Comparison of ENCODE assay signal across 8 cellular contexts in the genomic region with DNA sequence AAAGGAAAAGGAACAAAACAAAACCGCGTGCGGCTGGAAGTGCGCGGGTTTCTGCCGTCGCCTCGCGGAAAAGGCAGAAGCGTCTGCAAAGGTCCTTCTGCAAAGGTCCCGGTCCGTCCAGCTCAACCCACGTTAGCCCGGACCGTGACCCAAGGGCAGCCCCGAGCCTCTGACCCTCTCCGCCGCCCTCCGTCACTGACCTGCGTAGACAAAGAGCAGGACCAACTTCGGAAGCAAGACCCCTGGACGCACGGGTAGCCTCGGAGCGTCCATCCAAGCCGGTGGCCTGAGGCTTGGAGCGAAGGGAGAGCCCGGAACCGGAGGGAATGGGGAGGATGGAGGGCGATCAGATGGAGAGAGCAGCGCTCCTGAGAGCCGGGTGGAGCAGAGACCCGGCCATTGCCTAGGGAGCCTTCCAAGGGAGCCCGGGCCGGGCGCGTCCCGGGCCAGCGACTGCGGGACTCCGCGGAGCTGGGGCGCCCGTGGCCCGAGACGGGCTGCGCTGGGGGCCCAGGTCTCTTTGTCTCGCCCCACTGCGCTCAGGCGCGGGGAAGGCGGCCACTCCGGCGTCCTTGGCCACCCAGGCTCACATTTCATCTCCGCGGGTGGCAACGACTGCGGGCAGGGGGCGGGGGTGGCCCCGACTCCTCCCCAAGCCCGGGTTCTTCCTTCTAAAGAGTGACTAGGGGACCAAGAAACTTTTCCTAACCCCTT. TPM values are rescaled to one million over a fixed set of nuclear protein-coding genes. Genes with fewer than 3 reads are reported as not detected.
DNase-seq lines count a peak whose midpoint lies in the region; ATAC-seq and TF ChIP-seq lines count a peak whose summit lies in the region.

A gene (minus strand): TSS at position 619 of the 714 bp plus-strand sequence. CDS start 346 bp downstream, at position 273.

- no CpG with 5 or more reads among the region's 61 CpGs for WGBS in iPS DF 6.9 (ENCODE audit: insufficient coverage, insufficient read length)
- 1 to 2% (median 2%) methylated on average over 58 to 61 of the region's 61 CpGs for WGBS in psoas muscle, 3 donors

- in situ Hi-C loops in astrocyte of the cerebellum (cut with HindIII; ENCODE audit: low sequenced_read_pairs), result no loop called here

- DNase-seq in GM03348 (ENCODE audit: low spot score), result peak; percentile 50
- peak; percentile 8 for DNase-seq in astrocyte of the cerebellum (ENCODE audit: low read depth)
- DNase-seq in iPS DF 6.9 (ENCODE audit: low read depth, low spot score), result no peak
- peak; percentile 30 to 46 for DNase-seq in psoas muscle
- no peak for DNase-seq in activated CD4-positive, alpha-beta T cell treated with anti-CD3 and anti-CD28 coated beads, Interleukin-2, amount 50 U/mL, for 1 hour

- intact Hi-C loops in psoas muscle (cut with DNase I), result no loop called here

- no peaks in the 10 kb centered on the region for H3K9me3 ChIP-seq in iPS DF 6.9 (ENCODE audit: control insufficient read depth, insufficient read depth, low read length)
- H3K9me3 ChIP-seq in psoas muscle, result no peaks in the 10 kb centered on the region

- H3K4me1 ChIP-seq in iPS DF 6.9 (ENCODE audit: control insufficient read depth, insufficient read depth, low read length) (no peaks in the 10 kb centered on the region), psoas muscle (no peaks in the 10 kb centered on the region)

- H3K4me3 ChIP-seq in astrocyte of the cerebellum (ENCODE audit: low read depth, low read length), result peak within 1 kb of the TSS; percentile 58
- H3K4me3 ChIP-seq in iPS DF 6.9 (ENCODE audit: low read length), result peak within 1 kb of the TSS; percentile 82
- H3K4me3 ChIP-seq in psoas muscle, result peak within 1 kb of the TSS; percentile 63

- H3K27ac ChIP-seq in iPS DF 6.9 (ENCODE audit: low read length) (no peak within 1 kb of the TSS), psoas muscle (peak within 1 kb of the TSS; percentile 56)

- ATAC-seq in psoas muscle (no peak), HG03442 (IDR thresholded peaks at IDR 0.05; ENCODE audit: unreplicated experiment) (no peak), HG02623 (IDR thresholded peaks at IDR 0.05; ENCODE audit: unreplicated experiment) (no peak), GM19035 (IDR thresholded peaks at IDR 0.05; ENCODE audit: unreplicated experiment) (no peak)

- H3K36me3 ChIP-seq in iPS DF 6.9 (ENCODE audit: control insufficient read depth, insufficient read depth, low read length) (no peaks in the 10 kb centered on the region), psoas muscle (ENCODE audit: insufficient read depth in 1 of 2, low read depth in 1 of 2) (no peaks in the 10 kb centered on the region)

- no peak for TF ChIP-seq CTCF in astrocyte of the cerebellum (IDR thresholded peaks at IDR 0.05; ENCODE audit: low read depth, low read length, missing control alignments)
- no peak for TF ChIP-seq CTCF in psoas muscle (IDR thresholded peaks at IDR 0.05)

- H3K27me3 ChIP-seq in iPS DF 6.9 (ENCODE audit: control insufficient read depth, insufficient read depth, low read length) (no peaks in the 10 kb centered on the region), psoas muscle (ENCODE audit: insufficient read depth in 3 of 3, low read length in 2 of 3) (peaks cover 0 to 3% (median 2%) of the 10 kb centered on the region in 3 donors)

RNA-seq across cellular contexts. Expression of the gene that starts here (rescaled TPM):
- total RNA-seq in psoas muscle, result 10 to 100 TPM in 1 of 4 donors, 1 to 10 TPM in 3; 7.1 to 20.4 (median 8.4) TPM
- 10 to 100 TPM in 2 of 3 donors, 1 to 10 TPM in 1; 7.7 to 11.6 (median 10.3) TPM for polyA plus RNA-seq in psoas muscle

Comparison
In these comparisons a context has a peak if more than half of its experiments do, and no peak if none do; other contexts are left out.
1. DNase-seq: peak in GM03348 (single experiment), astrocyte of the cerebellum (single experiment) and psoas muscle (2 of 2); none in iPS DF 6.9 (single experiment) and activated CD4-positive, alpha-beta T cell treated with anti-CD3 and anti-CD28 coated beads, Interleukin-2, amount 50 U/mL, for 1 hour (single experiment).
2. Peak in every context shown above with its lines, with median percentiles within 50 percentile points of each other: H3K4me3 ChIP-seq.